1 cellular context compared by ENCODE assay signal in genomic region chrX:105126201-105126600, GRCh38.
TF ChIP-seq lines count a peak whose summit lies in the region.

No MANE protein-coding gene starts in this region.

TF ChIP-seq in endothelial cell of umbilical vein, 7 proteins besides CTCF, POLR2A, EP300 and RAD21:
- TF ChIP-seq POLR2AphosphoS5 (IDR thresholded peaks at IDR 0.05; ENCODE audit: insufficient read depth, low read depth, low read length) (no peak), FOS (IDR thresholded peaks at IDR 0.05; ENCODE audit: borderline replicate concordance, insufficient read depth, low read length) (peak; percentile 56)
